Comparison of ENCODE assay signal across 1 cellular context in genomic region chr12:66596189-66596588, GRCh38.
TF ChIP-seq lines count a peak whose summit lies in the region.

No MANE protein-coding gene starts in this region.

TF ChIP-seq in WTC11, 78 proteins besides CTCF, POLR2A, EP300 and RAD21 (continued from another document):
- TF ChIP-seq, protein P1, sequence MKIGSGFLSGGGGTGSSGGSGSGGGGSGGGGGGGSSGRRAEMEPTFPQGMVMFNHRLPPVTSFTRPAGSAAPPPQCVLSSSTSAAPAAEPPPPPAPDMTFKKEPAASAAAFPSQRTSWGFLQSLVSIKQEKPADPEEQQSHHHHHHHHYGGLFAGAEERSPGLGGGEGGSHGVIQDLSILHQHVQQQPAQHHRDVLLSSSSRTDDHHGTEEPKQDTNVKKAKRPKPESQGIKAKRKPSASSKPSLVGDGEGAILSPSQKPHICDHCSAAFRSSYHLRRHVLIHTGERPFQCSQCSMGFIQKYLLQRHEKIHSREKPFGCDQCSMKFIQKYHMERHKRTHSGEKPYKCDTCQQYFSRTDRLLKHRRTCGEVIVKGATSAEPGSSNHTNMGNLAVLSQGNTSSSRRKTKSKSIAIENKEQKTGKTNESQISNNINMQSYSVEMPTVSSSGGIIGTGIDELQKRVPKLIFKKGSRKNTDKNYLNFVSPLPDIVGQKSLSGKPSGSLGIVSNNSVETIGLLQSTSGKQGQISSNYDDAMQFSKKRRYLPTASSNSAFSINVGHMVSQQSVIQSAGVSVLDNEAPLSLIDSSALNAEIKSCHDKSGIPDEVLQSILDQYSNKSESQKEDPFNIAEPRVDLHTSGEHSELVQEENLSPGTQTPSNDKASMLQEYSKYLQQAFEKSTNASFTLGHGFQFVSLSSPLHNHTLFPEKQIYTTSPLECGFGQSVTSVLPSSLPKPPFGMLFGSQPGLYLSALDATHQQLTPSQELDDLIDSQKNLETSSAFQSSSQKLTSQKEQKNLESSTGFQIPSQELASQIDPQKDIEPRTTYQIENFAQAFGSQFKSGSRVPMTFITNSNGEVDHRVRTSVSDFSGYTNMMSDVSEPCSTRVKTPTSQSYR (CRISPR knock-in tag; IDR thresholded peaks at IDR 0.05) = no peak
- TF ChIP-seq CREB1 (CRISPR knock-in tag; IDR thresholded peaks at IDR 0.05) (no peak), ERG (CRISPR knock-in tag; IDR thresholded peaks at IDR 0.05) (no peak), FOXP1 (CRISPR knock-in tag; IDR thresholded peaks at IDR 0.05; ENCODE audit: borderline replicate concordance) (no peak), ATF1 (CRISPR knock-in tag; IDR thresholded peaks at IDR 0.05) (no peak), ZNF263 (CRISPR knock-in tag; IDR thresholded peaks at IDR 0.05; ENCODE audit: low read depth) (no peak), NFYB (CRISPR knock-in tag; conservative IDR thresholded peaks at IDR 0.05; ENCODE audit: low read depth) (no peak)
TF ChIP-seq in WTC11: peak in this region for 0.
